32 cellular contexts compared by ENCODE assay signal in genomic region chr10:64617071-64617470, GRCh38.
"Had no signal": no experiment of that assay in that cellular context is flagged by ENCODE, and none has a peak within 500 bp of the region (broad histone marks: within the 10 kb centered on the region; RNA-seq: fewer than 3 reads in every experiment).

No MANE protein-coding gene starts in this region.

- H3K9me3 Mint-ChIP-seq: nephron progenitor cell had no signal

- H3K36me3 Mint-ChIP-seq: memory B cell; naive thymus-derived CD4-positive, alpha-beta T cell had no signal

- H3K27me3 Mint-ChIP-seq: effector memory CD8-positive, alpha-beta T cell; memory B cell; naive thymus-derived CD4-positive, alpha-beta T cell; progenitor cell of endocrine pancreas; stimulated activated naive CD8-positive, alpha-beta T cell treated with anti-CD3 and anti-CD28 coated beads, Interleukin-15, amount 100 ng/mL, for 72 hours had no signal

- FAIRE-seq: endometrium, keratinocyte, pancreas had no signal

- H3K27ac Mint-ChIP-seq: effector memory CD8-positive, alpha-beta T cell; memory B cell; naive thymus-derived CD4-positive, alpha-beta T cell; nephron progenitor cell; progenitor cell of endocrine pancreas; stimulated activated naive CD8-positive, alpha-beta T cell treated with anti-CD3 and anti-CD28 coated beads, Interleukin-15, amount 100 ng/mL, for 72 hours had no signal

- H3K27ac ChIP-seq: esophagus squamous epithelium, heart right ventricle, pancreas, right atrium auricular region, suprapubic skin, transverse colon, upper lobe of right lung had no signal

- H3K4me3 ChIP-seq: esophagus squamous epithelium, heart right ventricle, lung, pancreas, right atrium auricular region, smooth muscle cell, suprapubic skin, transverse colon, upper lobe of right lung had no signal

- DNase-seq: cerebellar nuclear complex; cortex of kidney; effector memory CD8-positive, alpha-beta T cell; erythroblast; esophagus squamous epithelium; foreskin melanocyte; glutamatergic neuron; heart right ventricle; hypothalamus; midbrain; naive thymus-derived CD4-positive, alpha-beta T cell; nephron progenitor cell; nucleus accumbens; pancreas; stimulated activated CD4-positive, alpha-beta T cell treated with anti-CD3 and anti-CD28 coated beads, Interleukin-12 subunit alpha, Interleukin-12 subunit beta, amount 100 ng/mL, for 4 hours; stimulated activated CD4-positive, alpha-beta T cell treated with anti-CD3 and anti-CD28 coated beads, Interleukin-1b, Interleukin-23, amount 100 ng/mL, for 48 hours; stimulated activated CD4-positive, alpha-beta T cell treated with anti-CD3 and anti-CD28 coated beads, Interleukin-4, amount 100 ng/mL, for 1 hour; stimulated activated CD8-positive, alpha-beta memory T cell treated with anti-CD3 and anti-CD28 coated beads, Interleukin-4, amount 100 ng/mL, for 48 hours; stimulated activated naive CD4-positive, alpha-beta T cell; stimulated activated naive CD8-positive, alpha-beta T cell treated with anti-CD3 and anti-CD28 coated beads, Interleukin-15, amount 100 ng/mL, for 72 hours; transverse colon; upper lobe of right lung had no signal

- H3K4me1 ChIP-seq: esophagus squamous epithelium, heart right ventricle, pancreas, right atrium auricular region, suprapubic skin, transverse colon, upper lobe of right lung had no signal

- H3K4me3 Mint-ChIP-seq: effector memory CD8-positive, alpha-beta T cell; memory B cell; naive thymus-derived CD4-positive, alpha-beta T cell; nephron progenitor cell; stimulated activated naive CD8-positive, alpha-beta T cell treated with anti-CD3 and anti-CD28 coated beads, Interleukin-15, amount 100 ng/mL, for 72 hours had no signal

- H3K36me3 ChIP-seq: esophagus squamous epithelium, heart right ventricle, pancreas, right atrium auricular region, suprapubic skin, transverse colon, upper lobe of right lung had no signal

- H3K27me3 ChIP-seq: esophagus squamous epithelium, pancreas, right atrium auricular region, suprapubic skin, transverse colon, upper lobe of right lung had no signal

- H3K4me1 Mint-ChIP-seq: memory B cell; naive thymus-derived CD4-positive, alpha-beta T cell; stimulated activated naive CD8-positive, alpha-beta T cell treated with anti-CD3 and anti-CD28 coated beads, Interleukin-15, amount 100 ng/mL, for 72 hours had no signal

- H3K4me2 ChIP-seq: smooth muscle cell had no signal

- H3K9me3 ChIP-seq: right atrium auricular region, suprapubic skin, transverse colon, upper lobe of right lung had no signal

- ATAC-seq: effector memory CD8-positive, alpha-beta T cell; heart right ventricle; left lobe of liver; naive thymus-derived CD4-positive, alpha-beta T cell; pancreas; sciatic nerve; stimulated activated naive CD8-positive, alpha-beta T cell treated with anti-CD3 and anti-CD28 coated beads, Interleukin-15, amount 100 ng/mL, for 72 hours; upper lobe of right lung had no signal
